24 cellular contexts compared by ENCODE assay signal in genomic region chr10:132557696-132558515, GRCh38.
"Had no signal": no experiment of that assay in that cellular context is flagged by ENCODE, and none has a peak within 500 bp of the region (broad histone marks: within the 10 kb centered on the region; RNA-seq: fewer than 3 reads in every experiment).

No MANE protein-coding gene starts in this region.

- DNase-seq: activated B cell treated with CpG ODN at 0.5 μM for 24 hours; activated CD4-positive, alpha-beta T cell treated with anti-CD3 and anti-CD28 coated beads, Interleukin-2, amount 50 U/mL, for 1 hour; activated CD8-positive, alpha-beta T cell treated with anti-CD3 and anti-CD28 coated beads for 36 hours; activated T-cell treated with anti-CD3 and anti-CD28 coated beads, Interleukin-2, amount 50 U/mL, for 48 hours; colonic mucosa; effector CD8-positive, alpha-beta T cell; gastrocnemius medialis; hypothalamus; immature natural killer cell; midbrain; naive thymus-derived CD4-positive, alpha-beta T cell; nucleus accumbens; retina; stimulated activated CD4-positive, alpha-beta T cell treated with anti-CD3 and anti-CD28 coated beads, Interleukin-15, amount 100 ng/mL, for 24 hours; stimulated activated CD4-positive, alpha-beta T cell treated with anti-CD3 and anti-CD28 coated beads, Interleukin-2, amount 100 ng/mL, for 24 hours; stimulated activated naive CD4-positive, alpha-beta T cell treated with Interleukin-2 at 50 U/mL for 16 hours; T-helper 17 cell had no signal

- H3K4me1 ChIP-seq: colonic mucosa, pancreas had no signal

- H3K27me3 ChIP-seq: colonic mucosa, gastrocnemius medialis, pancreas, tibial nerve had no signal

- H3K4me3 ChIP-seq: colonic mucosa, gastrocnemius medialis, pancreas, prostate gland, smooth muscle cell, tibial nerve had no signal

- H3K4me2 ChIP-seq: smooth muscle cell had no signal

- H3K9me3 ChIP-seq: colonic mucosa, gastrocnemius medialis, pancreas, prostate gland, tibial nerve had no signal

- H3K36me3 ChIP-seq: colonic mucosa, gastrocnemius medialis, pancreas, prostate gland had no signal

- H3K27ac ChIP-seq: colonic mucosa, epithelial cell of prostate, gastrocnemius medialis, pancreas, tibial nerve had no signal

- ATAC-seq: activated CD8-positive, alpha-beta T cell treated with anti-CD3 and anti-CD28 coated beads for 36 hours; activated naive CD4-positive, alpha-beta T cell treated with anti-CD3 and anti-CD28 coated beads, Interleukin-2, amount 50 U/mL, for 72 hours; gastrocnemius medialis; left colon; naive thymus-derived CD4-positive, alpha-beta T cell; pancreas; T-helper 17 cell had no signal
